ENCODE assay signal across 8 cellular contexts in genomic region chr13:77026255-77026782, GRCh38. TPM values are rescaled to one million over a fixed set of nuclear protein-coding genes. Genes with fewer than 3 reads are reported as not detected.
DNase-seq lines count a peak whose midpoint lies in the region; ATAC-seq, FAIRE-seq and TF ChIP-seq lines count a peak whose summit lies in the region.

No MANE protein-coding gene starts in this region.

- H4K8ac ChIP-seq in H1 (ENCODE audit: extremely low read depth, insufficient read depth, low read length), result peak overlapping the region; percentile 99; the same call in 1 of the 2 replicates

- H3K9ac ChIP-seq in H1 (replicated peaks in 1 of 4; ENCODE audit: extremely low read depth in 1 of 4, low read depth in 3 of 4, low read length in 3 of 4), result peak overlapping the region; percentile 15 to 90 (median 82); a peak in 6 of 7 replicates

- POLR2A ChIA-PET in H1 (lab: Charles Lee; ENCODE audit: partially characterized antibody), result interaction anchor here (0.9 to 2.0 kb wide), 8 partner anchors 8 to 300 kb away, joined by 3 to 7 read pairs (median 4); no protein-coding TSS in a partner anchor

- peaks cover 5% of the 10 kb centered on the region for H3K23me2 ChIP-seq in H1 (ENCODE audit: low read depth, low read length)

- H4K91ac ChIP-seq in H1 (replicated peaks; ENCODE audit: insufficient read length, low read length), result no peak overlapping the region

- TF ChIP-seq EP300 in H1 (IDR thresholded peaks at IDR 0.05; ENCODE audit: borderline replicate concordance in 1 of 2, low read depth in 2 of 2, low read length in 2 of 2), result no peak

- H3K23ac ChIP-seq in H1 (ENCODE audit: insufficient read length), result no peak overlapping the region

- H3K27me3 ChIP-seq in H1 (replicated peaks in 1 of 4; ENCODE audit: control insufficient read depth in 3 of 4, extremely low read depth in 1 of 4, insufficient read depth in 3 of 4, low read length in 3 of 4), result no peaks in the 10 kb centered on the region

- no peak overlapping the region for H3K56ac ChIP-seq in H1 (replicated peaks; ENCODE audit: insufficient read length, low read depth, low read length)

- H2AFZ ChIP-seq in H1 (ENCODE audit: low read length), result no peak overlapping the region

- H2BK12ac ChIP-seq in H1 (ENCODE audit: low read depth, low read length), result no peak overlapping the region

- no peaks in the 10 kb centered on the region for H3K9me3 ChIP-seq in H1 (ENCODE audit: insufficient read depth in 2 of 2, low read depth in 1 of 2, low read length in 1 of 2)
- no peaks in the 10 kb centered on the region for H3K9me3 ChIP-seq in mesodermal cell (ENCODE audit: control insufficient read depth, low read length)

- peak overlapping the region; percentile 84 to 95 for H3K4me2 ChIP-seq in H1 (ENCODE audit: insufficient read depth in 1 of 2, low read depth in 2 of 2, low read length in 2 of 2)

- TF ChIP-seq POLR2A in H1 (IDR thresholded peaks at IDR 0.05; ENCODE audit: control extremely low read depth in 1 of 2, low read depth in 2 of 2, low read length in 2 of 2), result peak in 1 of 2 experiments; percentile 39; a peak in 1 of 3 replicates

- no peak overlapping the region for H3K27ac ChIP-seq in H1 (ENCODE audit: low read depth, low read length)
- peak overlapping the region; percentile 89 for H3K27ac ChIP-seq in mesodermal cell (ENCODE audit: low read depth, low read length, severe bottlenecking)

- no peak overlapping the region for H2AK5ac ChIP-seq in H1 (ENCODE audit: low read depth, low read length)

- peaks cover 0 to 8% of the 10 kb centered on the region in 2 experiments for H4K20me1 ChIP-seq in H1 (replicated peaks in 1 of 2; ENCODE audit: control insufficient read depth in 1 of 2, insufficient read depth in 2 of 2, low read length in 2 of 2)

- H2BK5ac ChIP-seq in H1 (ENCODE audit: low read depth, low read length), result no peak overlapping the region

- peak overlapping the region; percentile 67 to 99 (median 82) for H3K4me3 ChIP-seq in H1 (ENCODE audit: extremely low read depth in 1 of 4, insufficient read depth in 2 of 4, low read depth in 3 of 4, low read length in 4 of 4)
- peak overlapping the region; percentile 89 for H3K4me3 ChIP-seq in mesodermal cell (ENCODE audit: extremely low read depth, insufficient read depth, low read length, poor library complexity, severe bottlenecking)

- ATAC-seq in GM19023 (IDR thresholded peaks at IDR 0.05; ENCODE audit: unreplicated experiment) (peak; percentile 52), HG03196 (IDR thresholded peaks at IDR 0.05; ENCODE audit: unreplicated experiment) (peak; percentile 50)

- H2BK20ac ChIP-seq in H1 (ENCODE audit: low read length), result no peak overlapping the region

- H3K36me3 ChIP-seq in H1 (ENCODE audit: control insufficient read depth in 2 of 4, insufficient read depth in 4 of 4, low read length in 3 of 4), result peaks cover 0 to 4% (median 0%) of the 10 kb centered on the region in 4 experiments; a peak in 1 of 8 replicates
- H3K36me3 ChIP-seq in mesodermal cell (ENCODE audit: control insufficient read depth, insufficient read depth, low read length), result peaks cover 20% of the 10 kb centered on the region

- CTCF ChIA-PET in H1 (lab: Charles Lee; ENCODE audit: partially characterized antibody), result interaction anchor here (1.1 to 1.4 kb wide), 3 partner anchors 9 to 30 kb away, joined by 3 to 4 read pairs (median 4); no protein-coding TSS in a partner anchor

- DNase-seq in AG20443 (ENCODE audit: low spot score) (peak; percentile 84), NCI-H82 (lab: John Stamatoyannopoulos, UW) (peak; percentile 84), H1 (ENCODE audit: low read depth in 1 of 2, low spot score in 2 of 2) (peak in 1 of 2 experiments; percentile 70)
- DNase-seq in activated CD8-positive, alpha-beta memory T cell treated with anti-CD3 and anti-CD28 coated beads for 4 hours (ENCODE audit: low read depth in 2 of 2), result peak; percentile 44 to 54
- peak; percentile 62 to 77 for DNase-seq in stimulated activated CD8-positive, alpha-beta memory T cell treated with anti-CD3 and anti-CD28 coated beads, Interleukin-15, amount 100 ng/mL, for 48 hours (ENCODE audit: low read depth in 2 of 2)

- TF ChIP-seq RAD21 in H1 (IDR thresholded peaks at IDR 0.05 in 1 of 2, conservative IDR thresholded peaks at IDR 0.05 in 1 of 2; ENCODE audit: low read depth in 2 of 2, low read length in 2 of 2), result no peak

- H2BK15ac ChIP-seq in H1 (ENCODE audit: low read length), result no peak overlapping the region

- H3K4me1 ChIP-seq in H1 (replicated peaks in 1 of 4; ENCODE audit: control insufficient read depth in 3 of 4, insufficient read depth in 4 of 4, low read length in 3 of 4) (peaks cover 1 to 5% (median 3%) of the 10 kb centered on the region in 4 experiments; a peak in 3 of 7 replicates), mesodermal cell (ENCODE audit: control insufficient read depth, insufficient read depth, low read length, poor library complexity, severe bottlenecking) (peaks cover 19% of the 10 kb centered on the region)

- no peak overlapping the region for H2BK120ac ChIP-seq in H1 (replicated peaks; ENCODE audit: low read depth, low read length)

- no peak for TF ChIP-seq CTCF in H1 (IDR thresholded peaks at IDR 0.05; ENCODE audit: control extremely low read depth in 1 of 3, insufficient read depth in 1 of 3, low read depth in 1 of 3, low read length in 3 of 3)

- H3K14ac ChIP-seq in H1 (ENCODE audit: insufficient read length), result no peak overlapping the region

- H3K79me2 ChIP-seq in H1 (ENCODE audit: control insufficient read depth in 1 of 2, insufficient read depth in 2 of 2, low read length in 2 of 2), result peaks cover 0 to 50% of the 10 kb centered on the region in 2 experiments; a peak in 3 of 4 replicates

- FAIRE-seq in H1 (lab: Jason Lieb, UNC), result no peak

- H4K5ac ChIP-seq in H1 (ENCODE audit: insufficient read length, low read depth, low read length), result no peak overlapping the region

- no peak overlapping the region for H3K18ac ChIP-seq in H1 (ENCODE audit: extremely low read depth, low read length)

- no peaks in the 10 kb centered on the region for H3K79me1 ChIP-seq in H1 (ENCODE audit: low read depth, low read length)

- H3K4ac ChIP-seq in H1 (replicated peaks; ENCODE audit: insufficient read length, low read depth, low read length), result no peak overlapping the region

- 1% methylated on average over 29 of the region's 53 CpGs; no CpG with 5 or more reads in 1 of the 2 experiments for WGBS in H1 (ENCODE audit: extremely low coverage in 1 of 2, insufficient coverage in 1 of 2, insufficient read length in 1 of 2, insufficient replicate concordance in 2 of 2, low coverage in 1 of 2, low lambda C conversion rate in 2 of 2, missing lambda C conversion rate in 1 of 2), 2 experiments
- WGBS in mesodermal cell (ENCODE audit: insufficient coverage in 2 of 2), 2 experiments, result 0 to 1% methylated on average over 27 of the region's 53 CpGs

TF ChIP-seq in H1, 55 proteins besides CTCF, POLR2A, EP300 and RAD21:
- peak in 1 of 2 experiments; percentile 91; a peak in 1 of 4 replicates for TF ChIP-seq HDAC2 (IDR thresholded peaks at IDR 0.05; ENCODE audit: borderline replicate concordance in 1 of 2, low read depth in 2 of 2, low read length in 2 of 2)
- peak; percentile 68 to 89; a peak in 2 of 4 replicates for TF ChIP-seq SIN3A (conservative IDR thresholded peaks at IDR 0.05 in 1 of 2, IDR thresholded peaks at IDR 0.05 in 1 of 2; ENCODE audit: low read depth in 1 of 2, low read length in 2 of 2)
- no peak for TF ChIP-seq ZNF274 (IDR thresholded peaks at IDR 0.05; ENCODE audit: borderline replicate concordance, extremely low read depth, low read length)
- TF ChIP-seq SAP30 (IDR thresholded peaks at IDR 0.05; ENCODE audit: insufficient read depth, insufficient replicate concordance, low read length), result peak; percentile 65
- TF ChIP-seq CEBPB (IDR thresholded peaks at IDR 0.05; ENCODE audit: low read depth, low read length), result 0 out of 2 replicates have a peak, but pooled peaks have one; percentile 3
- no peak for TF ChIP-seq JUND (IDR thresholded peaks at IDR 0.05; ENCODE audit: low read length)
- peak; percentile 80 for TF ChIP-seq MAX (IDR thresholded peaks at IDR 0.05)

RNA-seq across cellular contexts. Expression of gene FBXL3, which starts 0.6 kb away (rescaled TPM):
- 14.9 and 15.5 TPM in 2 replicates for total RNA-seq in H1 (2021; fragmentation: NEBNext Ultra II Directional; extraction: Animal tissue kit (Norgen Biotek cat#: 25700))
- polyA plus RNA-seq in H1 (2011; rRNA removed), result 4.2 and 4.9 TPM in 2 replicates
- 5.4 TPM for polyA plus RNA-seq in H1 (2011; cell fraction: cytosol; rRNA removed)
- 4.9 TPM for polyA plus RNA-seq in H1 (2011; cell fraction: nucleus; rRNA removed)
- 4.0 to 8.0 TPM (median 6.3 TPM) in 4 replicates for polyA plus RNA-seq in H1 (2012, experiment 1 of 2)
- polyA plus RNA-seq in H1 (2012, experiment 2 of 2), result 0.59 TPM
- polyA plus RNA-seq in H1 (2013, experiment 1 of 2), result 6.9 TPM
- 6.6 TPM for polyA plus RNA-seq in H1 (2013, experiment 2 of 2)
- 11.5 and 15.0 TPM in 2 replicates for polyA minus RNA-seq in H1 (2011; rRNA and poly(A)+ RNA removed)
- polyA minus RNA-seq in H1 (2011; cell fraction: cytosol; rRNA and poly(A)+ RNA removed), result 9.3 TPM
- 19.3 TPM for polyA minus RNA-seq in H1 (2011; cell fraction: nucleus; rRNA and poly(A)+ RNA removed)
- polyA plus RNA-seq in mesodermal cell (2013, experiment 1 of 2), result 27.1 TPM
- polyA plus RNA-seq in mesodermal cell (2013, experiment 2 of 2), result 28.9 TPM

RNA-seq across cellular contexts. Expression of gene CLN5, which starts 34.4 kb away (rescaled TPM):
- 6.5 and 10.1 TPM in 2 replicates for total RNA-seq in H1 (2021; fragmentation: NEBNext Ultra II Directional; extraction: Animal tissue kit (Norgen Biotek cat#: 25700))
- 5.2 and 5.3 TPM in 2 replicates for polyA plus RNA-seq in H1 (2011; rRNA removed)
- 7.2 TPM for polyA plus RNA-seq in H1 (2011; cell fraction: cytosol; rRNA removed)
- polyA plus RNA-seq in H1 (2011; cell fraction: nucleus; rRNA removed), result 10.0 TPM
- 4.5 to 7.6 TPM (median 5.2 TPM) in 4 replicates for polyA plus RNA-seq in H1 (2012, experiment 1 of 2)
- 0.87 TPM for polyA plus RNA-seq in H1 (2012, experiment 2 of 2)
- 8.7 TPM for polyA plus RNA-seq in H1 (2013, experiment 1 of 2)
- polyA plus RNA-seq in H1 (2013, experiment 2 of 2), result 8.7 TPM
- polyA minus RNA-seq in H1 (2011; rRNA and poly(A)+ RNA removed), result 5.0 and 6.1 TPM in 2 replicates
- polyA minus RNA-seq in H1 (2011; cell fraction: cytosol; rRNA and poly(A)+ RNA removed), result 3.7 TPM
- polyA minus RNA-seq in H1 (2011; cell fraction: nucleus; rRNA and poly(A)+ RNA removed), result 18.9 TPM
- 13.2 TPM for polyA plus RNA-seq in mesodermal cell (2013, experiment 1 of 2)
- 13.9 TPM for polyA plus RNA-seq in mesodermal cell (2013, experiment 2 of 2)
